Comparison of ENCODE assay signal across 15 cellular contexts in genomic region chr2:97792416-97792815, GRCh38.
DNase-seq lines count a peak whose midpoint lies in the region; FAIRE-seq and TF ChIP-seq lines count a peak whose summit lies in the region.
"Had no signal": no experiment of that assay in that cellular context is flagged by ENCODE, and none has a peak within 500 bp of the region (broad histone marks: within the 10 kb centered on the region; RNA-seq: fewer than 3 reads in every experiment).

No MANE protein-coding gene starts in this region.

- H3K9me1 ChIP-seq in endothelial cell of umbilical vein (replicated peaks; ENCODE audit: control insufficient read depth, extremely low read depth, insufficient read depth, low read length): no peaks in the 10 kb centered on the region

- intact Hi-C loops in MCF 10A (cut with micrococcal nuclease) (no loop called here), breast epithelium (cut with DNase I; ENCODE audit: low total_unique reads) (no loop called here), endothelial cell of umbilical vein (cut with micrococcal nuclease) (no loop called here)

- H3K9ac ChIP-seq in endothelial cell of umbilical vein (replicated peaks; ENCODE audit: extremely low read depth, insufficient read depth, low read length): no peak overlapping the region
- H3K9ac ChIP-seq: BLaER1 treated with 17β-estradiol and CSF1 and Interleukin-3, amounts not matched to agents 10 nM and 100 nM had no signal

- H3K4me2 ChIP-seq in endothelial cell of umbilical vein (ENCODE audit: insufficient read depth, low read length): no peak overlapping the region
- H3K4me2 ChIP-seq: BLaER1 treated with 17β-estradiol and CSF1 and Interleukin-3, amounts not matched to agents 10 nM and 100 nM had no signal

- H3K27me3 ChIP-seq in breast epithelium (no peaks in the 10 kb centered on the region), endothelial cell of umbilical vein (ENCODE audit: control insufficient read depth in 2 of 2, insufficient read depth in 2 of 2, low read length in 2 of 2) (no peaks in the 10 kb centered on the region)
- H3K27me3 ChIP-seq: BLaER1 treated with 17β-estradiol and CSF1 and Interleukin-3, amounts not matched to agents 10 nM and 100 nM had no signal

- TF ChIP-seq CTCF in MCF 10A (IDR thresholded peaks at IDR 0.05; ENCODE audit: unreplicated experiment) (no peak), breast epithelium (IDR thresholded peaks at IDR 0.05) (no peak), endothelial cell of umbilical vein (IDR thresholded peaks at IDR 0.05; ENCODE audit: extremely low read depth in 1 of 2, insufficient read depth in 1 of 2, low read depth in 1 of 2, low read length in 2 of 2) (no peak)

- H3K9me3 Mint-ChIP-seq in MCF 10A (ENCODE audit: unreplicated experiment): no peaks in the 10 kb centered on the region
- H3K9me3 Mint-ChIP-seq: CD4-positive, alpha-beta T cell had no signal

- H3K79me2 ChIP-seq in endothelial cell of umbilical vein (ENCODE audit: control insufficient read depth, insufficient read depth, low read length): no peaks in the 10 kb centered on the region

- no peak overlapping the region for H3K4me3 Mint-ChIP-seq in MCF 10A (ENCODE audit: unreplicated experiment)
- H3K4me3 Mint-ChIP-seq: CD4-positive, alpha-beta T cell had no signal

- H3K4me1 ChIP-seq in breast epithelium (no peaks in the 10 kb centered on the region), endothelial cell of umbilical vein (ENCODE audit: control insufficient read depth, extremely low read depth, insufficient read depth, low read length) (no peaks in the 10 kb centered on the region)

- no peak overlapping the region for H2AFZ ChIP-seq in endothelial cell of umbilical vein (ENCODE audit: low read depth, low read length)

- dilution Hi-C loops in endothelial cell of umbilical vein (cut with MboI; ENCODE audit: extremely low pct_ligation_motif_present, low sequenced_read_pairs): no loop called here

- no peaks in the 10 kb centered on the region for H3K4me1 Mint-ChIP-seq in MCF 10A (ENCODE audit: insufficient read depth, unreplicated experiment)

- POLR2A ChIA-PET in MCF 10A (lab: Yijun Ruan, JAX) (no interaction called here), endothelial cell of umbilical vein (lab: Charles Lee) (no interaction called here)

- no peaks in the 10 kb centered on the region for H3K9me3 ChIP-seq in breast epithelium
- H3K9me3 ChIP-seq in endothelial cell of umbilical vein (replicated peaks; ENCODE audit: control insufficient read depth, insufficient read depth, low read length): no peaks in the 10 kb centered on the region

- DNase-seq in MCF 10A (ENCODE audit: unreplicated experiment): no peak
- DNase-seq in breast epithelium (ENCODE audit: low spot score in 2 of 2): no peak
- no peak for DNase-seq in HTR-8/SVneo (ENCODE audit: insufficient read length, low spot score)
- no peak for DNase-seq in endothelial cell of umbilical vein (ENCODE audit: low read depth, low spot score)
- no peak for DNase-seq in inferior parietal cortex (ENCODE audit: extremely low spot score)
- DNase-seq in cerebellum (ENCODE audit: low spot score): no peak
- DNase-seq in MV-4-11 (lab: John Stamatoyannopoulos, UW): no peak
- DNase-seq: ACHN; CD4-positive, alpha-beta T cell; DND-41; GDM1; HCEC 1CT had no signal

- TF ChIP-seq POLR2A in breast epithelium (IDR thresholded peaks at IDR 0.05) (no peak), endothelial cell of umbilical vein (IDR thresholded peaks at IDR 0.05; ENCODE audit: low read depth, low read length) (no peak)

- BruUV-seq in MCF 10A (replicated peaks; lab: Mats Ljungman, UMichigan): TSS peak; percentile 35
- BruUV-seq in endothelial cell of umbilical vein (replicated peaks; lab: Mats Ljungman, UMichigan): TSS peak; percentile 70

- H3K27ac Mint-ChIP-seq in MCF 10A (ENCODE audit: low read depth, unreplicated experiment): no peak overlapping the region
- H3K27ac Mint-ChIP-seq: CD4-positive, alpha-beta T cell had no signal

- no peak overlapping the region for H3K4me3 ChIP-seq in breast epithelium
- H3K4me3 ChIP-seq in endothelial cell of umbilical vein (replicated peaks in 1 of 3; ENCODE audit: insufficient read depth in 1 of 3, low read depth in 1 of 3, low read length in 3 of 3): no peak overlapping the region
- H3K4me3 ChIP-seq: BLaER1 treated with 17β-estradiol and CSF1 and Interleukin-3, amounts not matched to agents 10 nM and 100 nM had no signal

- H3K36me3 ChIP-seq in breast epithelium: peaks cover 16% of the 10 kb centered on the region
- H3K36me3 ChIP-seq in endothelial cell of umbilical vein (ENCODE audit: control insufficient read depth in 2 of 2, extremely low read depth in 1 of 2, insufficient read depth in 2 of 2, low read length in 2 of 2): peaks cover 0 to 4% of the 10 kb centered on the region in 2 experiments

- peak; percentile 20 for FAIRE-seq in HTR-8/SVneo (lab: Jason Lieb, UNC)
- no peak for FAIRE-seq in endothelial cell of umbilical vein (lab: Jason Lieb, UNC)
- FAIRE-seq: GM12892, GM19239 had no signal

- CTCF ChIA-PET in MCF 10A (lab: Yijun Ruan, JAX): interaction anchor here (0.6 to 1.6 kb wide), 3 partner anchors 15 to 142 kb away, joined by 3 to 5 read pairs (median 3); no protein-coding TSS in a partner anchor
- CTCF ChIA-PET in endothelial cell of umbilical vein (lab: Charles Lee): interaction anchor here (2.7 kb wide), 1 partner anchor 14 kb away, joined by 10 read pairs; no protein-coding TSS in a partner anchor

- no peaks in the 10 kb centered on the region for H4K20me1 ChIP-seq in endothelial cell of umbilical vein (replicated peaks; ENCODE audit: control insufficient read depth, extremely low read depth, insufficient read depth, low read length)
- H4K20me1 ChIP-seq: BLaER1 treated with 17β-estradiol and CSF1 and Interleukin-3, amounts not matched to agents 10 nM and 100 nM had no signal

- H3K27ac ChIP-seq in breast epithelium (no peak overlapping the region), endothelial cell of umbilical vein (ENCODE audit: insufficient read depth, low read depth, low read length) (no peak overlapping the region)
- H3K27ac ChIP-seq: BLaER1 treated with 17β-estradiol and CSF1 and Interleukin-3, amounts not matched to agents 10 nM and 100 nM had no signal

- H3K27me3 Mint-ChIP-seq in MCF 10A (ENCODE audit: insufficient read depth, unreplicated experiment): no peaks in the 10 kb centered on the region
- H3K27me3 Mint-ChIP-seq: CD4-positive, alpha-beta T cell had no signal

- peaks cover 62% of the 10 kb centered on the region for H3K36me3 Mint-ChIP-seq in MCF 10A (ENCODE audit: insufficient read depth, unreplicated experiment)

TF ChIP-seq in endothelial cell of umbilical vein, 7 proteins besides CTCF, POLR2A, EP300 and RAD21:
- TF ChIP-seq MAX (IDR thresholded peaks at IDR 0.05; ENCODE audit: insufficient read depth, insufficient read length): no peak
- no peak for TF ChIP-seq FOS (IDR thresholded peaks at IDR 0.05; ENCODE audit: borderline replicate concordance, insufficient read depth, low read length)
- TF ChIP-seq MYC (IDR thresholded peaks at IDR 0.05; ENCODE audit: low read depth, low read length): no peak
- no peak for TF ChIP-seq POLR2AphosphoS5 (IDR thresholded peaks at IDR 0.05; ENCODE audit: insufficient read depth, low read depth, low read length)
- no peak for TF ChIP-seq GATA2 (IDR thresholded peaks at IDR 0.05; ENCODE audit: insufficient read depth, insufficient read length, low read depth, low read length)
- no peak for TF ChIP-seq EZH2 (IDR thresholded peaks at IDR 0.05; ENCODE audit: borderline replicate concordance, low read depth, low read length, severe bottlenecking)
- TF ChIP-seq JUN (IDR thresholded peaks at IDR 0.05; ENCODE audit: borderline replicate concordance, insufficient read depth, insufficient read length, low read depth): no peak
